ENCODE assay signal across 1 cellular context in the genomic region with DNA sequence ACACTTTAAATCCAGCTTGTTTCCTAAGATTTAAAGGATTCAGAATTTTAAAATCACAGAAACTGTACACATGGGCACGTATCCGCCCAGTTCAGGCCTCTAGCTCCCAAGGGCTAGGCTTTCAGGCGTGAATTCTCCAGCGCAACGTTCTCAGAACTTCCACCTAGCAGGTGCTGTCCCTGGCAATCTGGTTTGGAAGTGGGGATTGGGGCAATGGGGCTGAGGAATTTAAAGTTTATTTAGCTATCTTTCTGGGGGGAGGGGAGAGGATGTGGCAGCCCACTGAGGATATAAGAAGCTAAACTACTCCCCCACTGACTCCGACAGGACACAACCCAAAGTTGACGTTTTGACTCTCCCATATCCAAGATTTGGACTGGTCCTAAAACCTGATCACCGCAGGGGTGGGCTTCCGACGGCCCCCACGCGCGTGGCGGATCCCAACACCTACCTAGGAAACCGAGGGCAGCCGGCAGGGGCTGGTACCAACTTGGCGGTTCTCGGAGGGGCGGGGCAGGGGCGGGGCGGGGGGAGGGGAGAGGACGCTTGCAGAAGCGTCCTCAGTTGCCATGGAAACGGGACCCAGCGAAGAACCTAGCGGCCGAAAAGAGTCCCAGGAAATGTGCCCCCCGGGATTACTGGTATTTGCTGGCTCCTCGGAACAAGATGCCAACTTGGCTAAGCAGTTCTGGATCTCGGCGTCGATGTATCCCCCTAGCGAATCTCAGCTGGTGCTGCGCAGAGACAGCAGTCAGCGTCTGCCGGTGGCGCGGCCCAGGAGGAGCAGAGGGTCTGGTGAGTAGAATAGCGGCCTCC.
TF ChIP-seq lines count a peak whose summit lies in the region.

A gene (plus strand): TSS at position 563 of the 816 bp plus-strand sequence. CDS start 7 bp downstream, at position 570.

TF ChIP-seq in H1, 55 proteins besides CTCF, POLR2A, EP300 and RAD21 (continued from another document):
- no peak for TF ChIP-seq POLR2AphosphoS5 (IDR thresholded peaks at IDR 0.05; ENCODE audit: low read depth, low read length)
- TF ChIP-seq RFX5 (IDR thresholded peaks at IDR 0.05; ENCODE audit: borderline replicate concordance, low read depth, low read length) = peak; percentile 55; the same call in 1 of the 2 replicates
- TF ChIP-seq RBBP5 (IDR thresholded peaks at IDR 0.05; ENCODE audit: borderline replicate concordance, low read depth, low read length) = no peak
- TF ChIP-seq KDM4A (IDR thresholded peaks at IDR 0.05; ENCODE audit: low read depth, low read length, severe bottlenecking) = no peak
- peak in 1 of 2 experiments; percentile 79; a peak in 1 of 4 replicates for TF ChIP-seq SIN3A (conservative IDR thresholded peaks at IDR 0.05 in 1 of 2, IDR thresholded peaks at IDR 0.05 in 1 of 2; ENCODE audit: low read depth in 1 of 2, low read length in 2 of 2)
- TF ChIP-seq HDAC2 (IDR thresholded peaks at IDR 0.05; ENCODE audit: borderline replicate concordance in 1 of 2, low read depth in 2 of 2, low read length in 2 of 2) = 0 out of 4 replicates have a peak, but pooled peaks of 1 of the 2 experiments have one; percentile 51
- TF ChIP-seq SAP30 (IDR thresholded peaks at IDR 0.05; ENCODE audit: insufficient read depth, insufficient replicate concordance, low read length) = peak; percentile 29
- no peak for TF ChIP-seq BRCA1 (IDR thresholded peaks at IDR 0.05; ENCODE audit: low read depth, low read length)
- no peak for TF ChIP-seq EGR1 (IDR thresholded peaks at IDR 0.05; ENCODE audit: borderline replicate concordance, low read depth, low read length)
- no peak for TF ChIP-seq SP2 (IDR thresholded peaks at IDR 0.05; ENCODE audit: low read length)
- no peak for TF ChIP-seq SP1 (IDR thresholded peaks at IDR 0.05; ENCODE audit: low read depth, low read length)
- no peak for TF ChIP-seq SIRT6 (IDR thresholded peaks at IDR 0.05; ENCODE audit: low read length)
- TF ChIP-seq TEAD4 (IDR thresholded peaks at IDR 0.05; ENCODE audit: low read depth, low read length) = 0 out of 2 replicates have a peak, but pooled peaks have one; percentile 28
- TF ChIP-seq JUND (IDR thresholded peaks at IDR 0.05; ENCODE audit: low read length) = no peak
